ENCODE assay signal across 11 cellular contexts in genomic region chr2:195437521-195437920, GRCh38.
"Had no signal": no experiment of that assay in that cellular context is flagged by ENCODE, and none has a peak within 500 bp of the region (broad histone marks: within the 10 kb centered on the region; RNA-seq: fewer than 3 reads in every experiment).

No MANE protein-coding gene starts in this region.

- H3K4me3 Mint-ChIP-seq: GM23338, H9, HFFc6 had no signal

- H3K4me1 ChIP-seq: HAP-1 had no signal

- H3K4me3 ChIP-seq: GM23248, GM23338, HAP-1 had no signal

- ATAC-seq: GM23338, HCT116 had no signal

- H3K27ac Mint-ChIP-seq: GM23338, H9, HFFc6 had no signal

- H3K9ac ChIP-seq: GM23248 had no signal

- H3K4me1 Mint-ChIP-seq: GM23338 had no signal

- H2AFZ ChIP-seq: GM23248, GM23338 had no signal

- FAIRE-seq: H1, H54 had no signal

- DNase-seq: GM23248, GOT3, H7, H9, HCEC 1CT, HFFc6 had no signal

- H3K36me3 ChIP-seq: HAP-1 had no signal

- H3K27ac ChIP-seq: GM23248 had no signal

- H3K4me2 ChIP-seq: GM23338 had no signal
